Comparison of ENCODE assay signal across 16 cellular contexts in the genomic region with DNA sequence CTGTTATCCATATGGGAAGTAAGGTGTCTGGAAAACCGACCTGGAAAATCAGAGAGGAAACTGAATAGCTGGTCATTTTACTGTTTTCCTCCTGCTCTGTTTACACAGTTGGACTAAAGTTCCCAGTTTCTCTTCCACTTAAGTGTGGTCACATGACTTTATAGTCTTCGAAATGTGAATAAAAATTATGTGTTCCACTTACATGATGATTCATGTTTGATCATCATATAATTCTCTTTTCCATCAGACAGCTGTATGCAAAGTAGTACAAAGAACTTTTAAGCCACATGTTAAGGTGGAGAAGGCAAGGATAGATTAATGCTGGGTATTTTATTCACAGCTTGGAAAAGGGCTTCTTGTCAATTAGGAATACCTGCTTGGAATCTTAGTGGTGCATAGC.
DNase-seq lines count a peak whose midpoint lies in the region; ATAC-seq and TF ChIP-seq lines count a peak whose summit lies in the region.
"Had no signal": no experiment of that assay in that cellular context is flagged by ENCODE, and none has a peak within 500 bp of the region (broad histone marks: within the 10 kb centered on the region; RNA-seq: fewer than 3 reads in every experiment).

No MANE protein-coding gene starts in this region.

- peak; percentile 87 for ATAC-seq in foreskin keratinocyte
- ATAC-seq in HG03135 (IDR thresholded peaks at IDR 0.05; ENCODE audit: unreplicated experiment), result no peak
- ATAC-seq: T-cell had no signal

- DNase-seq in DMS53 treated with DMSO at 0.1 percent for 48 hours (lab: John Stamatoyannopoulos, UW; ENCODE audit: unreplicated experiment), result peak; percentile 40
- DNase-seq in NCI-H1105 treated with DMSO at 0.1 percent for 48 hours (lab: John Stamatoyannopoulos, UW), result peak; percentile 90
- DNase-seq in amniotic epithelial cell (ENCODE audit: low read depth), result peak; percentile 14
- peak; percentile 30 to 57 for DNase-seq in foreskin keratinocyte
- no peak for DNase-seq in activated CD4-positive, alpha-beta T cell treated with anti-CD3 and anti-CD28 coated beads, Interleukin-2, amount 50 U/mL, for 48 hours
- no peak for DNase-seq in DMS79 (lab: John Stamatoyannopoulos, UW)
- DNase-seq: CD8-positive, alpha-beta memory T cell; H7; NCI-H1436 treated with DMSO at 0.1 percent for 48 hours; NCI-H2081 treated with DMSO at 0.1 percent for 48 hours; NCI-H345; T-cell had no signal

- TF ChIP-seq CTCF in foreskin keratinocyte (conservative IDR thresholded peaks at IDR 0.05), result no peak

- no peak overlapping the region for H3K27ac ChIP-seq in foreskin keratinocyte
- H3K27ac ChIP-seq: BLaER1, KMS-11, SK-N-MC had no signal

- no peaks in the 10 kb centered on the region for H3K27me3 ChIP-seq in foreskin keratinocyte
- H3K27me3 ChIP-seq: BLaER1 had no signal

- H3K4me1 ChIP-seq in foreskin keratinocyte, result no peaks in the 10 kb centered on the region

Comparison
In these comparisons a context has a peak if more than half of its experiments do, and no peak if none do; other contexts are left out.
1. DNase-seq: peak in DMS53 treated with DMSO at 0.1 percent for 48 hours (single experiment), NCI-H1105 treated with DMSO at 0.1 percent for 48 hours (single experiment), amniotic epithelial cell (single experiment) and foreskin keratinocyte (2 of 2); none in activated CD4-positive, alpha-beta T cell treated with anti-CD3 and anti-CD28 coated beads, Interleukin-2, amount 50 U/mL, for 48 hours (0 of 2) and DMS79 (single experiment).